ENCODE assay signal across 9 cellular contexts in genomic region chr20:47487175-47487917, GRCh38. TPM values are rescaled to one million over a fixed set of nuclear protein-coding genes. Genes with fewer than 3 reads are reported as not detected.
DNase-seq lines count a peak whose midpoint lies in the region; ATAC-seq and TF ChIP-seq lines count a peak whose summit lies in the region.
"Had no signal": no experiment of that assay in that cellular context is flagged by ENCODE, and none has a peak within 500 bp of the region (broad histone marks: within the 10 kb centered on the region; RNA-seq: fewer than 3 reads in every experiment).

No MANE protein-coding gene starts in this region.

- ATAC-seq in GM19023 (IDR thresholded peaks at IDR 0.05; ENCODE audit: unreplicated experiment) = peak; percentile 76
- peak; percentile 56 for ATAC-seq in HG03039 (IDR thresholded peaks at IDR 0.05; ENCODE audit: unreplicated experiment)

- no peaks in the 10 kb centered on the region for H3K27me3 ChIP-seq in mammary epithelial cell (ENCODE audit: insufficient read depth, low read length)

- no TSS peak for BruUV-seq in mammary epithelial cell (replicated peaks; lab: Mats Ljungman, UMichigan)

- no peaks in the 10 kb centered on the region for H3K9me3 ChIP-seq in mammary epithelial cell (replicated peaks; ENCODE audit: insufficient read depth, low read length)

- H2AFZ ChIP-seq in mammary epithelial cell (ENCODE audit: low read depth, low read length) = no peak overlapping the region

- no peak overlapping the region for H3K4me2 ChIP-seq in mammary epithelial cell (ENCODE audit: insufficient read depth, low read depth, low read length)

- no peak overlapping the region for H3K9ac ChIP-seq in mammary epithelial cell (ENCODE audit: insufficient read depth, low read length)

- H3K79me2 ChIP-seq in mammary epithelial cell (ENCODE audit: insufficient read depth, low read length) = no peaks in the 10 kb centered on the region

- no peak overlapping the region for H3K27ac ChIP-seq in mammary epithelial cell (ENCODE audit: insufficient read depth, low read depth, low read length)
- H3K27ac ChIP-seq: SK-N-MC had no signal

- no peak for TF ChIP-seq CTCF in mammary epithelial cell (conservative IDR thresholded peaks at IDR 0.05 in 1 of 2, IDR thresholded peaks at IDR 0.05 in 1 of 2; ENCODE audit: extremely low read depth in 1 of 2, insufficient read depth in 1 of 2, low read depth in 1 of 2, low read length in 2 of 2)

- dilution Hi-C loops in mammary epithelial cell (cut with HindIII; ENCODE audit: low sequenced_read_pairs) = no loop called here

- DNase-seq in T follicular helper cell (ENCODE audit: low read depth) = peak; percentile 12
- DNase-seq in mammary epithelial cell = peak; percentile 58
- DNase-seq in stimulated activated CD4-positive, alpha-beta T cell treated with anti-CD3 and anti-CD28 coated beads, Interleukin-1b, Interleukin-23, amount 100 ng/mL, for 24 hours (ENCODE audit: low read depth in 4 of 4, low spot score in 1 of 4) = peak in 3 of 4 experiments; percentile 43 to 60 (median 46)
- no peak for DNase-seq in NCI-H1694 treated with DMSO at 0.1 percent for 48 hours (lab: John Stamatoyannopoulos, UW)
- no peak for DNase-seq in NCI-H2107 treated with DMSO at 0.1 percent for 48 hours (lab: John Stamatoyannopoulos, UW; ENCODE audit: unreplicated experiment)
- DNase-seq in hippocampal formation (lab: John Stamatoyannopoulos, UW) = no peak

- no peak overlapping the region for H3K4me3 ChIP-seq in mammary epithelial cell (replicated peaks in 1 of 3; ENCODE audit: insufficient read depth in 1 of 3, low read depth in 2 of 3, low read length in 3 of 3)
- H3K4me3 ChIP-seq: SK-N-MC had no signal

- H3K36me3 ChIP-seq in mammary epithelial cell (ENCODE audit: insufficient read depth, low read length) = no peaks in the 10 kb centered on the region

- CTCF ChIA-PET in mammary epithelial cell (lab: Charles Lee; ENCODE audit: low non-redundant PET) = no interaction called here

- intact Hi-C loops in mammary epithelial cell (cut with micrococcal nuclease) = no loop called here

- no peaks in the 10 kb centered on the region for H3K4me1 ChIP-seq in mammary epithelial cell (ENCODE audit: insufficient read depth, low read length)

- in situ Hi-C loops in mammary epithelial cell (cut with MboI; ENCODE audit: low sequenced_read_pairs in 2 of 2) = no loop called here

- no peaks in the 10 kb centered on the region for H4K20me1 ChIP-seq in mammary epithelial cell (ENCODE audit: insufficient read depth, low read length)

- WGBS in mammary epithelial cell (ENCODE audit: low coverage, missing lambda C conversion rate) = 92% methylated on average over 4 of the region's 4 CpGs

RNA-seq across cellular contexts. Expression of gene NCOA3, which starts 14.3 kb away (rescaled TPM):
- total RNA-seq in mammary epithelial cell = 10 to 100 TPM; 26.7 to 29.6 TPM
- 15.5 TPM for polyA plus RNA-seq in mammary epithelial cell
- polyA minus RNA-seq in mammary epithelial cell = 39.6 TPM

Comparison
In these comparisons a context has a peak if more than half of its experiments do, and no peak if none do; other contexts are left out.
1. DNase-seq: peak in T follicular helper cell (single experiment), mammary epithelial cell (single experiment) and stimulated activated CD4-positive, alpha-beta T cell treated with anti-CD3 and anti-CD28 coated beads, Interleukin-1b, Interleukin-23, amount 100 ng/mL, for 24 hours (3 of 4); none in NCI-H1694 treated with DMSO at 0.1 percent for 48 hours (single experiment), NCI-H2107 treated with DMSO at 0.1 percent for 48 hours (single experiment) and hippocampal formation (0 of 2).